Comparison of ENCODE assay signal across 1 cellular context in the genomic region with DNA sequence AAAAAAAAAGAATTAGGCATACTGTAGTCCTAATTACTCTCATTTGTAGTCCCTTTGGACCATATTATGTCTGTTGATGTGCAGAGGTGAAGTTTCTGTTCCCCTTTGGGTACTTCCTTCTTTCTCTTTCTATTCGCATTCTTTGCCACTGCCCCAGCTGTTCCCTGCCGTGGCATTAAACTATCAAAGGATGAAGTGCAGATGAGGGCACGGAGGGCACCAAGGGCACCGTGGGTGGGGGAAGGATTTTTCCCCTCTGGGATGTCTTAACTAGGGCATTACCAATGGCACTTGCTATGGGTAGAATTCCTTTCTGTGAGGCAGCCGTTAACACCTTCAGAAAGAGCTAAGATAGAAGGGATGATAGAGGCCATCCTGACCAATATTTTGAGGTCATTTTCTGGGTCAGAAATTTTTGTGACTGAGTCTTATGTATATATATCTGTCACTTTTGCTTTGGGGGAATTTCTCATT.
TF ChIP-seq lines count a peak whose summit lies in the region.

No MANE protein-coding gene starts in this region.

TF ChIP-seq in GM23338, 12 proteins besides CTCF, POLR2A, EP300 and RAD21 (continued from another document):
- TF ChIP-seq CREB1 (CRISPR knock-in tag; IDR thresholded peaks at IDR 0.05; ENCODE audit: low read depth) (no peak), EZH2phosphoT487 (IDR thresholded peaks at IDR 0.05; ENCODE audit: unreplicated experiment) (no peak)
